In genomic region chr20:31410011-31410410, GRCh38 we compare ENCODE assay signal across 2 cellular contexts.
TF ChIP-seq lines count a peak whose summit lies in the region.

No MANE protein-coding gene starts in this region.

TF ChIP-seq in HEK293, 187 proteins besides CTCF, POLR2A, EP300 and RAD21:
- TF ChIP-seq ZBTB7A (tag by site-specific recombination; IDR thresholded peaks at IDR 0.05; ENCODE audit: low read depth) = no peak
- no peak for TF ChIP-seq ZNF518A (tag by site-specific recombination; conservative IDR thresholded peaks at IDR 0.05; ENCODE audit: low read depth)
- TF ChIP-seq, protein P1, sequence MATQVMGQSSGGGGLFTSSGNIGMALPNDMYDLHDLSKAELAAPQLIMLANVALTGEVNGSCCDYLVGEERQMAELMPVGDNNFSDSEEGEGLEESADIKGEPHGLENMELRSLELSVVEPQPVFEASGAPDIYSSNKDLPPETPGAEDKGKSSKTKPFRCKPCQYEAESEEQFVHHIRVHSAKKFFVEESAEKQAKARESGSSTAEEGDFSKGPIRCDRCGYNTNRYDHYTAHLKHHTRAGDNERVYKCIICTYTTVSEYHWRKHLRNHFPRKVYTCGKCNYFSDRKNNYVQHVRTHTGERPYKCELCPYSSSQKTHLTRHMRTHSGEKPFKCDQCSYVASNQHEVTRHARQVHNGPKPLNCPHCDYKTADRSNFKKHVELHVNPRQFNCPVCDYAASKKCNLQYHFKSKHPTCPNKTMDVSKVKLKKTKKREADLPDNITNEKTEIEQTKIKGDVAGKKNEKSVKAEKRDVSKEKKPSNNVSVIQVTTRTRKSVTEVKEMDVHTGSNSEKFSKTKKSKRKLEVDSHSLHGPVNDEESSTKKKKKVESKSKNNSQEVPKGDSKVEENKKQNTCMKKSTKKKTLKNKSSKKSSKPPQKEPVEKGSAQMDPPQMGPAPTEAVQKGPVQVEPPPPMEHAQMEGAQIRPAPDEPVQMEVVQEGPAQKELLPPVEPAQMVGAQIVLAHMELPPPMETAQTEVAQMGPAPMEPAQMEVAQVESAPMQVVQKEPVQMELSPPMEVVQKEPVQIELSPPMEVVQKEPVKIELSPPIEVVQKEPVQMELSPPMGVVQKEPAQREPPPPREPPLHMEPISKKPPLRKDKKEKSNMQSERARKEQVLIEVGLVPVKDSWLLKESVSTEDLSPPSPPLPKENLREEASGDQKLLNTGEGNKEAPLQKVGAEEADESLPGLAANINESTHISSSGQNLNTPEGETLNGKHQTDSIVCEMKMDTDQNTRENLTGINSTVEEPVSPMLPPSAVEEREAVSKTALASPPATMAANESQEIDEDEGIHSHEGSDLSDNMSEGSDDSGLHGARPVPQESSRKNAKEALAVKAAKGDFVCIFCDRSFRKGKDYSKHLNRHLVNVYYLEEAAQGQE (tag by site-specific recombination; IDR thresholded peaks at IDR 0.05) = no peak
- no peak for TF ChIP-seq ZNF138 (tag by site-specific recombination; IDR thresholded peaks at IDR 0.05; ENCODE audit: borderline replicate concordance)
- no peak for TF ChIP-seq ZIC2 (tag by site-specific recombination; IDR thresholded peaks at IDR 0.05)
- TF ChIP-seq ZNF571 (tag by site-specific recombination; IDR thresholded peaks at IDR 0.05) = no peak
- TF ChIP-seq ZNF664 (tag by site-specific recombination; IDR thresholded peaks at IDR 0.05) = no peak
- TF ChIP-seq ZNF146 (tag by site-specific recombination; IDR thresholded peaks at IDR 0.05) = peak; percentile 59; the same call in 1 of the 2 replicates

TF ChIP-seq in K562, 482 proteins besides CTCF, POLR2A, EP300 and RAD21:
- TF ChIP-seq KAT8 (IDR thresholded peaks at IDR 0.05; ENCODE audit: low read depth) (no peak), ZNF146 (CRISPR knock-in tag; IDR thresholded peaks at IDR 0.05; ENCODE audit: unreplicated experiment) (peak; percentile 72)
